Comparison of ENCODE assay signal across 10 cellular contexts in genomic region chr4:55635282-55635681, GRCh38. TPM values are rescaled to one million over a fixed set of nuclear protein-coding genes. Genes with fewer than 3 reads are reported as not detected.
A peak's percentile ranks its signal among the peaks of the same experiment; 100 is the strongest.
DNase-seq lines count a peak whose midpoint lies in the region; ATAC-seq and TF ChIP-seq lines count a peak whose summit lies in the region.
"Had no signal": no experiment of that assay in that cellular context is flagged by ENCODE, and none has a peak within 500 bp of the region (broad histone marks: within the 10 kb centered on the region; RNA-seq: fewer than 3 reads in every experiment).

No MANE protein-coding gene starts in this region.

- no peak overlapping the region for H3K4me2 ChIP-seq in Karpas-422 (ENCODE audit: low read depth, low read length, poor library complexity, severe bottlenecking)

- WGBS in mesodermal cell (ENCODE audit: insufficient coverage in 2 of 2), 2 experiments, result 2 to 3% methylated on average over 9 to 10 of the region's 11 CpGs

- H3K9me3 ChIP-seq in Caco-2 (0 out of 2 replicates have a peak, but pooled peaks cover 7% of the 10 kb centered on the region), mesodermal cell (ENCODE audit: control insufficient read depth, low read length) (no peaks in the 10 kb centered on the region), Karpas-422 (ENCODE audit: low read length) (no peaks in the 10 kb centered on the region)

- no peak overlapping the region for H3K9ac ChIP-seq in Karpas-422 (ENCODE audit: low read length)

- H3K27me3 ChIP-seq in Caco-2 (replicated peaks; ENCODE audit: control insufficient read depth, insufficient read depth, low read length) (peaks cover 3% of the 10 kb centered on the region), Karpas-422 (ENCODE audit: low read length) (no peaks in the 10 kb centered on the region)

- H3K4me1 Mint-ChIP-seq in Caco-2 (ENCODE audit: low read depth, unreplicated experiment), result peaks cover 7% of the 10 kb centered on the region
- H3K4me1 Mint-ChIP-seq in activated naive CD8-positive, alpha-beta T cell treated with anti-CD3 and anti-CD28 coated beads, Interleukin-2, amount 10 ng/mL, durations not matched to agents 7 days and 5 days, result peaks cover 12% of the 10 kb centered on the region

- BruUV-seq in Caco-2 (replicated peaks; lab: Mats Ljungman, UMichigan), result no TSS peak

- POLR2A ChIA-PET in Caco-2 (lab: Charles Lee), result no interaction called here
- POLR2A ChIA-PET in activated naive CD8-positive, alpha-beta T cell treated with anti-CD3 and anti-CD28 coated beads, Interleukin-2, amount 10 ng/mL, durations not matched to agents 7 days and 5 days (lab: Charles Lee), result no interaction called here

- DNase-seq in Caco-2, result no peak
- DNase-seq in LNCaP clone FGC (ENCODE audit: low read depth), result no peak
- no peak for DNase-seq in activated naive CD8-positive, alpha-beta T cell treated with anti-CD3 and anti-CD28 coated beads, Interleukin-2, amount 10 ng/mL, durations not matched to agents 7 days and 5 days
- no peak for DNase-seq in Karpas-422

- peaks cover 23% of the 10 kb centered on the region for H3K27me3 Mint-ChIP-seq in Caco-2 (ENCODE audit: insufficient read depth, unreplicated experiment)
- H3K27me3 Mint-ChIP-seq in activated naive CD8-positive, alpha-beta T cell treated with anti-CD3 and anti-CD28 coated beads, Interleukin-2, amount 10 ng/mL, durations not matched to agents 7 days and 5 days, result peaks cover 75% of the 10 kb centered on the region

- no peak overlapping the region for H2AFZ ChIP-seq in Karpas-422 (ENCODE audit: low read length)

- H3K36me3 ChIP-seq in Caco-2 (ENCODE audit: control insufficient read depth, insufficient read depth, low read length) (no peaks in the 10 kb centered on the region), mesodermal cell (ENCODE audit: control insufficient read depth, insufficient read depth, low read length) (no peaks in the 10 kb centered on the region), Karpas-422 (ENCODE audit: insufficient read depth, low read length) (no peaks in the 10 kb centered on the region)
- H3K36me3 ChIP-seq: heart left ventricle had no signal

- no peaks in the 10 kb centered on the region for H3K9me2 ChIP-seq in Karpas-422 (replicated peaks; ENCODE audit: insufficient read depth, low read length)

- TF ChIP-seq CTCF in Caco-2 (IDR thresholded peaks at IDR 0.05; ENCODE audit: insufficient read depth in 1 of 2, low read depth in 1 of 2, low read length in 1 of 2, severe bottlenecking in 1 of 2, unreplicated experiment in 1 of 2) (no peak), LNCaP clone FGC (IDR thresholded peaks at IDR 0.05; ENCODE audit: control insufficient read depth, extremely low read depth, insufficient read depth) (no peak)

- H3K9me3 Mint-ChIP-seq in Caco-2 (ENCODE audit: unreplicated experiment), result no peaks in the 10 kb centered on the region
- no peaks in the 10 kb centered on the region for H3K9me3 Mint-ChIP-seq in activated naive CD8-positive, alpha-beta T cell treated with anti-CD3 and anti-CD28 coated beads, Interleukin-2, amount 10 ng/mL, durations not matched to agents 7 days and 5 days

- no peaks in the 10 kb centered on the region for H4K20me1 ChIP-seq in Karpas-422 (ENCODE audit: insufficient read depth, low read depth, low read length)

- no peaks in the 10 kb centered on the region for H3K79me2 ChIP-seq in Karpas-422 (ENCODE audit: low read length)

- H3K27ac Mint-ChIP-seq in Caco-2 (ENCODE audit: unreplicated experiment), result no peak overlapping the region
- no peak overlapping the region for H3K27ac Mint-ChIP-seq in activated naive CD8-positive, alpha-beta T cell treated with anti-CD3 and anti-CD28 coated beads, Interleukin-2, amount 10 ng/mL, durations not matched to agents 7 days and 5 days

- H3K27ac ChIP-seq in mesodermal cell (ENCODE audit: low read depth, low read length, severe bottlenecking), result no peak overlapping the region
- H3K27ac ChIP-seq in Karpas-422 (ENCODE audit: low read length), result no peak overlapping the region
- H3K27ac ChIP-seq: heart left ventricle had no signal

- CTCF ChIA-PET in Caco-2 (lab: Charles Lee), result no interaction called here

- ATAC-seq in activated naive CD8-positive, alpha-beta T cell treated with anti-CD3 and anti-CD28 coated beads, Interleukin-2, amount 10 ng/mL, durations not matched to agents 7 days and 5 days (ENCODE audit: low read depth), result no peak
- ATAC-seq in GM21367 (IDR thresholded peaks at IDR 0.05; ENCODE audit: unreplicated experiment), result no peak
- no peak for ATAC-seq in GM21723 (IDR thresholded peaks at IDR 0.05; ENCODE audit: unreplicated experiment)
- no peak for ATAC-seq in HG03159 (IDR thresholded peaks at IDR 0.05; ENCODE audit: unreplicated experiment)

- intact Hi-C loops in Caco-2 (cut with micrococcal nuclease; ENCODE audit: unreplicated experiment), result loop anchor here (5.0 kb wide), 1 partner anchor 188 kb away; no protein-coding TSS in a partner anchor

- H3K4me3 Mint-ChIP-seq in Caco-2 (ENCODE audit: unreplicated experiment), result peak overlapping the region; percentile 76
- H3K4me3 Mint-ChIP-seq in activated naive CD8-positive, alpha-beta T cell treated with anti-CD3 and anti-CD28 coated beads, Interleukin-2, amount 10 ng/mL, durations not matched to agents 7 days and 5 days, result peak overlapping the region; percentile 63

- H3K36me3 Mint-ChIP-seq in Caco-2 (ENCODE audit: insufficient read depth, unreplicated experiment), result no peaks in the 10 kb centered on the region
- no peaks in the 10 kb centered on the region for H3K36me3 Mint-ChIP-seq in activated naive CD8-positive, alpha-beta T cell treated with anti-CD3 and anti-CD28 coated beads, Interleukin-2, amount 10 ng/mL, durations not matched to agents 7 days and 5 days

- H3K4me3 ChIP-seq in Caco-2 (ENCODE audit: low read depth, low read length) (no peak overlapping the region; the same call in 1 of the 2 replicates), LNCaP clone FGC (ENCODE audit: low read depth, low read length) (peak overlapping the region; percentile 58), mesodermal cell (ENCODE audit: extremely low read depth, insufficient read depth, low read length, poor library complexity, severe bottlenecking) (peak overlapping the region; percentile 44), Karpas-422 (ENCODE audit: low read length) (no peak overlapping the region)

- H3K4me1 ChIP-seq in Caco-2 (no peaks in the 10 kb centered on the region), mesodermal cell (ENCODE audit: control insufficient read depth, insufficient read depth, low read length, poor library complexity, severe bottlenecking) (peaks cover 8% of the 10 kb centered on the region), Karpas-422 (ENCODE audit: low read length) (peaks cover 10% of the 10 kb centered on the region)

RNA-seq across cellular contexts. Expression of gene NMU, which starts 0.8 kb away (rescaled TPM):
- total RNA-seq in Caco-2 (2022), result not detected in 2 replicates
- total RNA-seq in activated naive CD8-positive, alpha-beta T cell treated with anti-CD3 and anti-CD28 coated beads, Interleukin-2, amount 10 ng/mL, durations not matched to agents 7 days and 5 days, result not detected
- polyA plus RNA-seq in mesodermal cell (2013, experiment 1 of 2), result 1.9 TPM
- polyA plus RNA-seq in mesodermal cell (2013, experiment 2 of 2), result 2.9 TPM
- total RNA-seq in Karpas-422 (2014; rRNA removed; shearing (Covaris generic); ENCODE audit: low replicate concordance), result not detected in 2 replicates
- polyA plus RNA-seq: heart left ventricle had no signal

RNA-seq across cellular contexts. Expression of gene PDCL2, which starts 43.2 kb away (rescaled TPM):
- not detected in 2 replicates for total RNA-seq in Caco-2 (2022)
- not detected for total RNA-seq in activated naive CD8-positive, alpha-beta T cell treated with anti-CD3 and anti-CD28 coated beads, Interleukin-2, amount 10 ng/mL, durations not matched to agents 7 days and 5 days
- polyA plus RNA-seq in mesodermal cell (2013, experiment 1 of 2), result not detected
- polyA plus RNA-seq in mesodermal cell (2013, experiment 2 of 2), result not detected
- not detected in 2 replicates for total RNA-seq in Karpas-422 (2014; rRNA removed; shearing (Covaris generic); ENCODE audit: low replicate concordance)
- total RNA-seq: heart left ventricle, NCI-H460 had no signal
- polyA plus RNA-seq: heart left ventricle had no signal

Comparison
In these comparisons a context has a peak if more than half of its experiments do, and no peak if none do; other contexts are left out.
1. H3K4me3 ChIP-seq: peak in LNCaP clone FGC (single experiment) and mesodermal cell (single experiment); none in Caco-2 (single experiment) and Karpas-422 (single experiment).